Comparison of ENCODE assay signal across 2 cellular contexts in genomic region chr16:88974641-88975215, GRCh38.
TF ChIP-seq lines count a peak whose summit lies in the region.

No MANE protein-coding gene starts in this region.

TF ChIP-seq in HepG2, 621 proteins besides CTCF, POLR2A, EP300 and RAD21:
- no peak for TF ChIP-seq NFKB2 (CRISPR knock-in tag; IDR thresholded peaks at IDR 0.05; ENCODE audit: borderline replicate concordance)
- TF ChIP-seq ZUFSP (CRISPR knock-in tag; IDR thresholded peaks at IDR 0.05; ENCODE audit: borderline replicate concordance) = no peak
- TF ChIP-seq FOXP4 (CRISPR knock-in tag; IDR thresholded peaks at IDR 0.05) = no peak
- no peak for TF ChIP-seq ZNF121 (CRISPR knock-in tag; IDR thresholded peaks at IDR 0.05)
- TF ChIP-seq PRDM10 (CRISPR knock-in tag; IDR thresholded peaks at IDR 0.05; ENCODE audit: low read depth) = no peak
- TF ChIP-seq NFATC3 (CRISPR knock-in tag; IDR thresholded peaks at IDR 0.05) = no peak
- no peak for TF ChIP-seq ZSCAN30 (CRISPR knock-in tag; IDR thresholded peaks at IDR 0.05)
- TF ChIP-seq STAT5B (CRISPR knock-in tag; IDR thresholded peaks at IDR 0.05) = no peak
- TF ChIP-seq EEA1 (CRISPR knock-in tag; IDR thresholded peaks at IDR 0.05; ENCODE audit: borderline replicate concordance) = no peak
- no peak for TF ChIP-seq HMG20A (CRISPR knock-in tag; IDR thresholded peaks at IDR 0.05; ENCODE audit: borderline replicate concordance)
- TF ChIP-seq MTA3 (CRISPR knock-in tag; IDR thresholded peaks at IDR 0.05) = no peak
- no peak for TF ChIP-seq GATA4 (IDR thresholded peaks at IDR 0.05; ENCODE audit: borderline replicate concordance, low read depth)
- no peak for TF ChIP-seq SMAD3 (CRISPR knock-in tag; IDR thresholded peaks at IDR 0.05)
- no peak for TF ChIP-seq CBX5 (CRISPR knock-in tag; IDR thresholded peaks at IDR 0.05; ENCODE audit: borderline replicate concordance)
- no peak for TF ChIP-seq FOXA1 (IDR thresholded peaks at IDR 0.05)
- no peak for TF ChIP-seq FOXA1 (CRISPR knock-in tag; IDR thresholded peaks at IDR 0.05)
TF ChIP-seq in HepG2: peak in this region for 0.

TF ChIP-seq in K562, 482 proteins besides CTCF, POLR2A, EP300 and RAD21:
- TF ChIP-seq ZNF449 (CRISPR knock-in tag; IDR thresholded peaks at IDR 0.05) (no peak), CHD1 (IDR thresholded peaks at IDR 0.05; ENCODE audit: low read length) (peak; percentile 84), KAT7 (CRISPR knock-in tag; IDR thresholded peaks at IDR 0.05; ENCODE audit: borderline replicate concordance) (0 out of 2 replicates have a peak, but pooled peaks have one; percentile 24), C11orf30 (IDR thresholded peaks at IDR 0.05; ENCODE audit: low read depth) (no peak), MGA (IDR thresholded peaks at IDR 0.05) (no peak), KDM5B (IDR thresholded peaks at IDR 0.05; ENCODE audit: insufficient replicate concordance, low read depth, low read length) (peak; percentile 59), TOE1 (IDR thresholded peaks at IDR 0.05; ENCODE audit: borderline replicate concordance) (no peak), TOE1 (CRISPR knock-in tag; IDR thresholded peaks at IDR 0.05; ENCODE audit: borderline replicate concordance, low read depth) (0 out of 2 replicates have a peak, but pooled peaks have one; percentile 20), CREM (IDR thresholded peaks at IDR 0.05; ENCODE audit: low read depth) (0 out of 2 replicates have a peak, but pooled peaks have one; percentile 0), ATF4 (CRISPR knock-in tag; IDR thresholded peaks at IDR 0.05) (no peak), ZFX (CRISPR knock-in tag; IDR thresholded peaks at IDR 0.05) (0 out of 2 replicates have a peak, but pooled peaks have one; percentile 2), SAP30 (IDR thresholded peaks at IDR 0.05; ENCODE audit: borderline replicate concordance, insufficient read depth, low read depth, low read length, poor library complexity, severe bottlenecking) (peak; percentile 21), ZNF263 (CRISPR knock-in tag; IDR thresholded peaks at IDR 0.05; ENCODE audit: borderline replicate concordance) (no peak), TFAP4 (CRISPR knock-in tag; IDR thresholded peaks at IDR 0.05; ENCODE audit: borderline replicate concordance) (peak; percentile 5; the same call in 1 of the 2 replicates), POLR2G (IDR thresholded peaks at IDR 0.05; ENCODE audit: low read depth, low read length) (0 out of 2 replicates have a peak, but pooled peaks have one; percentile 7), BCL6 (CRISPR knock-in tag; IDR thresholded peaks at IDR 0.05) (no peak), ZNF398 (CRISPR knock-in tag; IDR thresholded peaks at IDR 0.05) (no peak), NBN (IDR thresholded peaks at IDR 0.05; ENCODE audit: low read depth) (no peak), CTBP1 (IDR thresholded peaks at IDR 0.05; ENCODE audit: borderline replicate concordance) (no peak), ZNF561 (CRISPR knock-in tag; conservative IDR thresholded peaks at IDR 0.05) (no peak), NR2C2 (CRISPR knock-in tag; IDR thresholded peaks at IDR 0.05) (no peak), NR2C2 (tag; IDR thresholded peaks at IDR 0.05) (peak; percentile 33; the same call in 1 of the 2 replicates)
